ENCODE assay signal across 8 cellular contexts in the genomic region with DNA sequence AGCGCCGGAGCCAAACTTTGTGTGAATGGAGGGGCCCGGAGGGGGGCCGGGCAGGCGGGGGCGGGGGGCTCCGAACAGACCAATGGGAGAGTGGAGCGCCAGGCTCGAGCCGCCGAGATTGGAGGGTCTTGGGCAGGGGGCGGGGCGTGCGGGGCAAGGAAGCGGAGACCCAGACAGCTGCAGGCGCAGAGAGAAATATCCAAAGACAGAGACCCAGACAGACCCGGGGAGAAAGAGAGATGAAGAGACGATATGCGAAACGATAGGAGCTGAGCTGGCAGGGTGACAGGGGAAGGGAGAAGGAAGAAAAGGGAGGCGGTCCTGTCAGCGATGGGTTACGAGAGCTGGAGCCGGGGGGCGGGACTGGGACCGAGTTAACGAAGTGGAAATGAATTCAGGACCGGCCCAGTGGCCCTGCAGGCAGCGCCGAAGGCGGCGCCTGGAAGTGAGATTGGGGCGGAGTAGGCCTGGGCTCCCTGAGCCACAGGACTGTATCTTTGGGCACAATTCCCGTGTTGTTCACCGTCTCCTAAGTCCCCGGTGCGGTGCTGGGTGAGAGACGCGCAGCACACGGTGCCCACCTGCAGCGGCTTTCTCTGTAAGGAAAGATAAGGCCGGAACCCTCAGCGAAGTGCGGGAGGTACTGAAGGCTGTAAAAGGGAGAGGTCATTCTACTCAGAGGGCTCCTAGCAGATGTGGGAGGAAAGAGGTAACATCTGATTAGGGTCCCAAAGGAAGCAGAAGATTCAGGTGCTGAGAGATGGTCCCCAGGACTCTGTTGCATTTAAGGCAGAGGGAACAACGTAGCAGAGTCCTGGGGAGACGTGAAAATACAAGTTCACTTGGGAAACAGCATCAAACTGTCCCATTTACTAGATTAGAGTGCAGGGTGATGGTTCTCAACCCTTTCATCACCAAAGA. TPM values are rescaled to one million over a fixed set of nuclear protein-coding genes. Genes with fewer than 3 reads are reported as not detected.
DNase-seq lines count a peak whose midpoint lies in the region; ATAC-seq and TF ChIP-seq lines count a peak whose summit lies in the region.

No MANE protein-coding gene starts in this region.

- peak overlapping the region; percentile 44 to 75 (median 62) for H3K4me3 ChIP-seq in BLaER1 treated with 17β-estradiol and CSF1 and Interleukin-3, amounts not matched to agents 10 nM and 100 nM
- H3K4me3 ChIP-seq in OCI-LY7 (ENCODE audit: low read depth, low read length, poor library complexity, severe bottlenecking) = peak overlapping the region; percentile 70
- H3K4me3 ChIP-seq in fibroblast of the aortic adventitia (ENCODE audit: low read depth, low read length) = peak overlapping the region; percentile 65

- H3K4ac ChIP-seq in H9 (ENCODE audit: low read depth, low read length) = no peak overlapping the region

- intact Hi-C loops in OCI-LY7 (cut with micrococcal nuclease; ENCODE audit: unreplicated experiment) = no loop called here
- intact Hi-C loops in activated T-helper 2 cell treated with anti-CD3 and anti-CD28 coated beads, Interferon-gamma antibody, Interleukin-2, Interleukin-4, amounts not matched to agents 10 μg/mL and 5 μg/mL and 100 μg/mL, durations not matched to agents 14 hours and 24 hours and 36 hours (cut with micrococcal nuclease) = loop anchor here (1.0 to 5.0 kb wide), 2 partner anchors 8 to 38 kb away; a partner anchor contains a TSS

- H3K4me1 ChIP-seq in BLaER1 treated with 17β-estradiol and CSF1 and Interleukin-3, amounts not matched to agents 10 nM and 100 nM = peaks cover 5 to 21% (median 10%) of the 10 kb centered on the region in 10 experiments; a peak in 18 of 20 replicates
- H3K4me1 ChIP-seq in H9 (ENCODE audit: insufficient read depth, low read length) (peaks cover 6% of the 10 kb centered on the region; the same call in 1 of the 2 replicates), OCI-LY7 (ENCODE audit: insufficient read depth, low read length, poor library complexity, severe bottlenecking) (peaks cover 17% of the 10 kb centered on the region)

- DNase-seq in H9 (peak; percentile 95), OCI-LY7 (ENCODE audit: low spot score) (peak; percentile 84), fibroblast of the aortic adventitia (ENCODE audit: low read depth) (peak; percentile 35)
- peak; percentile 41 for DNase-seq in activated T-helper 2 cell treated with anti-CD3 and anti-CD28 coated beads, Interferon-gamma antibody, Interleukin-2, Interleukin-4, amounts not matched to agents 10 μg/mL and 5 μg/mL and 100 μg/mL, durations not matched to agents 14 hours and 24 hours and 36 hours (ENCODE audit: low spot score)
- peak; percentile 72 to 91 (median 84) for DNase-seq in naive thymus-derived CD8-positive, alpha-beta T cell

- H3K23me2 ChIP-seq in H9 (ENCODE audit: insufficient read length, low read depth, low read length, poor library complexity, severe bottlenecking) = peaks cover 5% of the 10 kb centered on the region

- H3K4me1 Mint-ChIP-seq in H9 = peaks cover 29 to 30% of the 10 kb centered on the region in 2 experiments
- H3K4me1 Mint-ChIP-seq in activated T-helper 2 cell treated with anti-CD3 and anti-CD28 coated beads, Interferon-gamma antibody, Interleukin-2, Interleukin-4, amounts not matched to agents 10 μg/mL and 5 μg/mL and 100 μg/mL, durations not matched to agents 14 hours and 24 hours and 36 hours (ENCODE audit: low read depth) = peaks cover 18% of the 10 kb centered on the region
- H3K4me1 Mint-ChIP-seq in naive thymus-derived CD8-positive, alpha-beta T cell = peaks cover 9 to 20% (median 15%) of the 10 kb centered on the region in 4 donors
- H3K4me1 Mint-ChIP-seq in stimulated activated memory B cell treated with anti-CD40 and anti-IgM and Interleukin-4, amounts not matched to agents 10 μg/mL and 1 μg/mL and 100 μg/mL, for 72 hours = peaks cover 21% of the 10 kb centered on the region

- H3K79me1 ChIP-seq in H9 (ENCODE audit: insufficient read depth, low read depth, low read length, poor library complexity, severe bottlenecking) = no peaks in the 10 kb centered on the region

- H3K36me3 ChIP-seq in BLaER1 treated with 17β-estradiol and CSF1 and Interleukin-3, amounts not matched to agents 10 nM and 100 nM = no peaks in the 10 kb centered on the region
- no peaks in the 10 kb centered on the region for H3K36me3 ChIP-seq in OCI-LY7 (ENCODE audit: insufficient read depth, low read length)

- H4K91ac ChIP-seq in H9 (ENCODE audit: insufficient read length, low read depth, low read length) = no peak overlapping the region

- no peak overlapping the region for H4K8ac ChIP-seq in H9 (replicated peaks; ENCODE audit: insufficient read length, low read depth, low read length)

- peak overlapping the region; percentile 84 to 88 for H3K4me3 Mint-ChIP-seq in H9
- peak overlapping the region; percentile 77 for H3K4me3 Mint-ChIP-seq in activated T-helper 2 cell treated with anti-CD3 and anti-CD28 coated beads, Interferon-gamma antibody, Interleukin-2, Interleukin-4, amounts not matched to agents 10 μg/mL and 5 μg/mL and 100 μg/mL, durations not matched to agents 14 hours and 24 hours and 36 hours (ENCODE audit: low read depth)
- H3K4me3 Mint-ChIP-seq in naive thymus-derived CD8-positive, alpha-beta T cell = peak overlapping the region; percentile 89 to 98 (median 95)
- H3K4me3 Mint-ChIP-seq in stimulated activated memory B cell treated with anti-CD40 and anti-IgM and Interleukin-4, amounts not matched to agents 10 μg/mL and 1 μg/mL and 100 μg/mL, for 72 hours = peak overlapping the region; percentile 80

- H2BK12ac ChIP-seq in H9 (ENCODE audit: insufficient read length, low read depth, low read length) = no peak overlapping the region

- no peak overlapping the region for H2BK15ac ChIP-seq in H9 (ENCODE audit: low read depth, low read length)

- CTCF ChIA-PET in OCI-LY7 (lab: Charles Lee; ENCODE audit: unreplicated experiment) = interaction anchor here (0.7 to 1.0 kb wide), 2 partner anchors 8 to 23 kb away, joined by 3 to 6 read pairs; no protein-coding TSS in a partner anchor

- peaks cover 0 to 19% (median 9%) of the 10 kb centered on the region in 11 experiments; a peak in 12 of 22 replicates for H3K27me3 ChIP-seq in BLaER1 treated with 17β-estradiol and CSF1 and Interleukin-3, amounts not matched to agents 10 nM and 100 nM
- peaks cover 4% of the 10 kb centered on the region; the same call in 1 of the 2 replicates for H3K27me3 ChIP-seq in H9 (ENCODE audit: insufficient read depth, low read length)

- H3K4me2 ChIP-seq in BLaER1 treated with 17β-estradiol and CSF1 and Interleukin-3, amounts not matched to agents 10 nM and 100 nM = peak overlapping the region; percentile 87 to 99 (median 93)
- H3K4me2 ChIP-seq in H9 (ENCODE audit: insufficient read depth, insufficient read length, low read length) (peak overlapping the region; percentile 48), OCI-LY7 (ENCODE audit: low read length) (peak overlapping the region; percentile 82)

- no peak overlapping the region for H2BK120ac ChIP-seq in H9 (ENCODE audit: low read depth, low read length, poor library complexity, severe bottlenecking)

- peak overlapping the region; percentile 31 to 68 (median 58); a peak in 20 of 22 replicates for H3K9ac ChIP-seq in BLaER1 treated with 17β-estradiol and CSF1 and Interleukin-3, amounts not matched to agents 10 nM and 100 nM
- no peak overlapping the region for H3K9ac ChIP-seq in H9 (ENCODE audit: extremely low read depth, insufficient read length, low read length)

- H3K23ac ChIP-seq in H9 (ENCODE audit: insufficient read length, low read depth, low read length) = no peak overlapping the region

- H3K9me2 ChIP-seq in OCI-LY7 (ENCODE audit: insufficient read depth, low read length) = no peaks in the 10 kb centered on the region

- H3K14ac ChIP-seq in H9 (ENCODE audit: insufficient read depth, low read length) = no peak overlapping the region

- no peak overlapping the region for H3T11ph ChIP-seq in H9 (ENCODE audit: low read length)

- TF ChIP-seq CTCF in H9 (conservative IDR thresholded peaks at IDR 0.05) (no peak), OCI-LY7 (conservative IDR thresholded peaks at IDR 0.05; ENCODE audit: low read length) (no peak), fibroblast of the aortic adventitia (IDR thresholded peaks at IDR 0.05; ENCODE audit: insufficient read depth, low read length) (no peak)

- H2AFZ ChIP-seq in H9 (ENCODE audit: low read length) (peak overlapping the region; percentile 9), OCI-LY7 (ENCODE audit: low read length) (peak overlapping the region; percentile 84)

- peaks cover 0 to 3% (median 0%) of the 10 kb centered on the region in 11 experiments; a peak in 1 of 22 replicates for H4K20me1 ChIP-seq in BLaER1 treated with 17β-estradiol and CSF1 and Interleukin-3, amounts not matched to agents 10 nM and 100 nM
- H4K20me1 ChIP-seq in H9 (ENCODE audit: control insufficient read depth, insufficient read depth, insufficient read length) (no peaks in the 10 kb centered on the region), OCI-LY7 (ENCODE audit: insufficient read depth, low read length) (no peaks in the 10 kb centered on the region)

- BruUV-seq in OCI-LY7 (replicated peaks; lab: Mats Ljungman, UMichigan) = no TSS peak

- no peaks in the 10 kb centered on the region for H3K9me3 ChIP-seq in BLaER1 treated with 17β-estradiol and CSF1 and Interleukin-3, amounts not matched to agents 10 nM and 100 nM (replicated peaks in 1 of 11)
- H3K9me3 ChIP-seq in H9 (ENCODE audit: control insufficient read depth, low read depth, low read length) = no peaks in the 10 kb centered on the region
- no peaks in the 10 kb centered on the region for H3K9me3 ChIP-seq in OCI-LY7 (ENCODE audit: low read length)

- H3K9me3 Mint-ChIP-seq in H9 = no peaks in the 10 kb centered on the region
- no peaks in the 10 kb centered on the region for H3K9me3 Mint-ChIP-seq in activated T-helper 2 cell treated with anti-CD3 and anti-CD28 coated beads, Interferon-gamma antibody, Interleukin-2, Interleukin-4, amounts not matched to agents 10 μg/mL and 5 μg/mL and 100 μg/mL, durations not matched to agents 14 hours and 24 hours and 36 hours
- H3K9me3 Mint-ChIP-seq in naive thymus-derived CD8-positive, alpha-beta T cell = peaks cover 0 to 2% (median 0%) of the 10 kb centered on the region in 9 donors
- no peaks in the 10 kb centered on the region for H3K9me3 Mint-ChIP-seq in stimulated activated memory B cell treated with anti-CD40 and anti-IgM and Interleukin-4, amounts not matched to agents 10 μg/mL and 1 μg/mL and 100 μg/mL, for 72 hours

- no peak overlapping the region for H3K56ac ChIP-seq in H9 (ENCODE audit: insufficient read length, low read depth, low read length)

- no CpG with 5 or more reads among the region's 46 CpGs for WGBS in H9 (ENCODE audit: extremely low coverage, insufficient read length, low lambda C conversion rate)

- H3K27ac ChIP-seq in BLaER1 treated with 17β-estradiol and CSF1 and Interleukin-3, amounts not matched to agents 10 nM and 100 nM = no peak overlapping the region
- H3K27ac ChIP-seq in H9 (ENCODE audit: insufficient read length, low read depth, low read length) = no peak overlapping the region
- H3K27ac ChIP-seq in OCI-LY7 (ENCODE audit: low read depth, low read length, poor library complexity, severe bottlenecking) = no peak overlapping the region

- no peak overlapping the region for H2BK5ac ChIP-seq in H9 (ENCODE audit: insufficient read length, low read length)

- H3K27me3 Mint-ChIP-seq in H9 (ENCODE audit: low read depth) = peaks cover 88% of the 10 kb centered on the region
- peaks cover 33% of the 10 kb centered on the region for H3K27me3 Mint-ChIP-seq in activated T-helper 2 cell treated with anti-CD3 and anti-CD28 coated beads, Interferon-gamma antibody, Interleukin-2, Interleukin-4, amounts not matched to agents 10 μg/mL and 5 μg/mL and 100 μg/mL, durations not matched to agents 14 hours and 24 hours and 36 hours (ENCODE audit: low read depth)
- H3K27me3 Mint-ChIP-seq in naive thymus-derived CD8-positive, alpha-beta T cell = peaks cover 19 to 34% (median 23%) of the 10 kb centered on the region in 5 donors
- peaks cover 44% of the 10 kb centered on the region for H3K27me3 Mint-ChIP-seq in stimulated activated memory B cell treated with anti-CD40 and anti-IgM and Interleukin-4, amounts not matched to agents 10 μg/mL and 1 μg/mL and 100 μg/mL, for 72 hours

- peak overlapping the region in 2 of 3 experiments; percentile 13 to 78; a peak in 2 of 7 replicates for H3K27ac Mint-ChIP-seq in H9
- H3K27ac Mint-ChIP-seq in activated T-helper 2 cell treated with anti-CD3 and anti-CD28 coated beads, Interferon-gamma antibody, Interleukin-2, Interleukin-4, amounts not matched to agents 10 μg/mL and 5 μg/mL and 100 μg/mL, durations not matched to agents 14 hours and 24 hours and 36 hours = no peak overlapping the region
- H3K27ac Mint-ChIP-seq in naive thymus-derived CD8-positive, alpha-beta T cell = peak overlapping the region; percentile 8 to 90 (median 60)
- peak overlapping the region; percentile 16 for H3K27ac Mint-ChIP-seq in stimulated activated memory B cell treated with anti-CD40 and anti-IgM and Interleukin-4, amounts not matched to agents 10 μg/mL and 1 μg/mL and 100 μg/mL, for 72 hours

- ATAC-seq in naive thymus-derived CD8-positive, alpha-beta T cell = peak; percentile 95 to 96
- peak; percentile 77 for ATAC-seq in stimulated activated memory B cell treated with anti-CD40 and anti-IgM and Interleukin-4, amounts not matched to agents 10 μg/mL and 1 μg/mL and 100 μg/mL, for 72 hours
- ATAC-seq in GM19455 (IDR thresholded peaks at IDR 0.05; ENCODE audit: unreplicated experiment) = no peak

- H2BK20ac ChIP-seq in H9 (ENCODE audit: low read depth, low read length, poor library complexity, severe bottlenecking) = no peak overlapping the region

- H3K36me3 Mint-ChIP-seq in H9 (ENCODE audit: insufficient read depth in 1 of 3, low read depth in 3 of 3) = no peaks in the 10 kb centered on the region
- no peaks in the 10 kb centered on the region for H3K36me3 Mint-ChIP-seq in activated T-helper 2 cell treated with anti-CD3 and anti-CD28 coated beads, Interferon-gamma antibody, Interleukin-2, Interleukin-4, amounts not matched to agents 10 μg/mL and 5 μg/mL and 100 μg/mL, durations not matched to agents 14 hours and 24 hours and 36 hours (ENCODE audit: low read depth)
- H3K36me3 Mint-ChIP-seq in naive thymus-derived CD8-positive, alpha-beta T cell = peaks cover 0 to 1% (median 0%) of the 10 kb centered on the region in 3 donors
- H3K36me3 Mint-ChIP-seq in stimulated activated memory B cell treated with anti-CD40 and anti-IgM and Interleukin-4, amounts not matched to agents 10 μg/mL and 1 μg/mL and 100 μg/mL, for 72 hours = no peaks in the 10 kb centered on the region

- H3K79me2 ChIP-seq in H9 (ENCODE audit: insufficient read depth, low read length) (no peaks in the 10 kb centered on the region), OCI-LY7 (ENCODE audit: insufficient read depth, low read depth, low read length) (no peaks in the 10 kb centered on the region)

- POLR2A ChIA-PET in OCI-LY7 (lab: Charles Lee) = no interaction called here
- POLR2A ChIA-PET in naive thymus-derived CD8-positive, alpha-beta T cell (lab: Charles Lee) = interaction anchor here (1.1 kb wide), 1 partner anchor 28 kb away, joined by 8 read pairs; a partner anchor contains a TSS

- H3K18ac ChIP-seq in H9 (ENCODE audit: insufficient read length, low read depth, low read length) = no peak overlapping the region

- no peak overlapping the region for H4K5ac ChIP-seq in H9 (ENCODE audit: insufficient read length, low read depth, low read length)

- no peak overlapping the region for H2AK5ac ChIP-seq in H9 (ENCODE audit: insufficient read length, low read length)

RNA-seq across cellular contexts. Expression of a gene that starts 0.5 kb away (rescaled TPM):
- total RNA-seq in H9 (2021) = 0.42 and 0.44 TPM in 2 replicates
- 0.33 TPM in 1 of 2 replicates, not detected in the other for total RNA-seq in OCI-LY7 (2014; rRNA removed; shearing (Covaris generic))
- total RNA-seq in OCI-LY7 (2022) = 0.15 and 0.29 TPM in 2 replicates
- total RNA-seq in activated T-helper 2 cell treated with anti-CD3 and anti-CD28 coated beads, Interferon-gamma antibody, Interleukin-2, Interleukin-4, amounts not matched to agents 10 μg/mL and 5 μg/mL and 100 μg/mL, durations not matched to agents 14 hours and 24 hours and 36 hours = 0.11 TPM in 1 of 2 replicates, not detected in the other
- not detected in 2 replicates for total RNA-seq in fibroblast of the aortic adventitia (ENCODE audit: low replicate concordance)
- total RNA-seq in naive thymus-derived CD8-positive, alpha-beta T cell = not detected
- polyA plus RNA-seq in naive thymus-derived CD8-positive, alpha-beta T cell = under 1 TPM in 1 of 3 donors, not detected in 2; 0.29 TPM

RNA-seq across cellular contexts. Expression of a gene that starts 10.8 kb away (rescaled TPM):
- total RNA-seq in H9 (2021) = 0.09 TPM in 2 replicates
- not detected in 2 replicates for total RNA-seq in OCI-LY7 (2014; rRNA removed; shearing (Covaris generic))
- not detected in 2 replicates for total RNA-seq in OCI-LY7 (2022)
- total RNA-seq in activated T-helper 2 cell treated with anti-CD3 and anti-CD28 coated beads, Interferon-gamma antibody, Interleukin-2, Interleukin-4, amounts not matched to agents 10 μg/mL and 5 μg/mL and 100 μg/mL, durations not matched to agents 14 hours and 24 hours and 36 hours = not detected in 2 replicates
- 0.08 TPM in 1 of 2 replicates, not detected in the other for total RNA-seq in fibroblast of the aortic adventitia (ENCODE audit: low replicate concordance)
- total RNA-seq in naive thymus-derived CD8-positive, alpha-beta T cell = not detected
- polyA plus RNA-seq in naive thymus-derived CD8-positive, alpha-beta T cell = under 1 TPM; 0.03 to 0.20 (median 0.10) TPM

RNA-seq across cellular contexts. Expression of a gene that starts 27.9 kb away (rescaled TPM):
- total RNA-seq in H9 (2021) (56.2 and 57.4 TPM in 2 replicates), OCI-LY7 (2022) (24.4 and 28.7 TPM in 2 replicates), fibroblast of the aortic adventitia (ENCODE audit: low replicate concordance) (10.1 and 10.8 TPM in 2 replicates)
- 18.7 and 19.9 TPM in 2 replicates for total RNA-seq in OCI-LY7 (2014; rRNA removed; shearing (Covaris generic))
- total RNA-seq in activated T-helper 2 cell treated with anti-CD3 and anti-CD28 coated beads, Interferon-gamma antibody, Interleukin-2, Interleukin-4, amounts not matched to agents 10 μg/mL and 5 μg/mL and 100 μg/mL, durations not matched to agents 14 hours and 24 hours and 36 hours = 34.1 and 35.0 TPM in 2 replicates
- 10 to 100 TPM; 67.9 to 71.5 TPM for total RNA-seq in naive thymus-derived CD8-positive, alpha-beta T cell
- polyA plus RNA-seq in naive thymus-derived CD8-positive, alpha-beta T cell = 10 to 100 TPM; 40.2 to 74.5 (median 56.9) TPM

RNA-seq across cellular contexts. Expression of a gene that starts 38.7 kb away (rescaled TPM):
- total RNA-seq in H9 (2021) (5.9 and 6.2 TPM in 2 replicates), OCI-LY7 (2022) (4.9 and 5.1 TPM in 2 replicates), fibroblast of the aortic adventitia (ENCODE audit: low replicate concordance) (3.3 and 7.7 TPM in 2 replicates)
- 4.1 and 4.2 TPM in 2 replicates for total RNA-seq in OCI-LY7 (2014; rRNA removed; shearing (Covaris generic))
- total RNA-seq in activated T-helper 2 cell treated with anti-CD3 and anti-CD28 coated beads, Interferon-gamma antibody, Interleukin-2, Interleukin-4, amounts not matched to agents 10 μg/mL and 5 μg/mL and 100 μg/mL, durations not matched to agents 14 hours and 24 hours and 36 hours = 6.7 and 7.1 TPM in 2 replicates
- total RNA-seq in naive thymus-derived CD8-positive, alpha-beta T cell = 1 to 10 TPM; 9.6 to 9.7 TPM
- 1 to 10 TPM; 3.3 to 4.0 (median 3.8) TPM for polyA plus RNA-seq in naive thymus-derived CD8-positive, alpha-beta T cell

RNA-seq across cellular contexts. Expression of a gene that starts 45.1 kb away (rescaled TPM):
- 3.0 and 4.6 TPM in 2 replicates for total RNA-seq in H9 (2021)
- total RNA-seq in OCI-LY7 (2014; rRNA removed; shearing (Covaris generic)) = not detected in 2 replicates
- total RNA-seq in OCI-LY7 (2022) = not detected in 2 replicates
- not detected in 2 replicates for total RNA-seq in activated T-helper 2 cell treated with anti-CD3 and anti-CD28 coated beads, Interferon-gamma antibody, Interleukin-2, Interleukin-4, amounts not matched to agents 10 μg/mL and 5 μg/mL and 100 μg/mL, durations not matched to agents 14 hours and 24 hours and 36 hours
- total RNA-seq in fibroblast of the aortic adventitia (ENCODE audit: low replicate concordance) = 0.27 TPM in 1 of 2 replicates, not detected in the other
- total RNA-seq in naive thymus-derived CD8-positive, alpha-beta T cell = not detected
- polyA plus RNA-seq in naive thymus-derived CD8-positive, alpha-beta T cell = not detected

Comparison
In these comparisons a context has a peak if more than half of its experiments do, and no peak if none do; other contexts are left out.
1. DNase-seq: peak in every context shown above with its lines; median percentile 95 in H9; 84 in naive thymus-derived CD8-positive, alpha-beta T cell; 84 in OCI-LY7; 41 in activated T-helper 2 cell treated with anti-CD3 and anti-CD28 coated beads, Interferon-gamma antibody, Interleukin-2, Interleukin-4, amounts not matched to agents 10 μg/mL and 5 μg/mL and 100 μg/mL, durations not matched to agents 14 hours and 24 hours and 36 hours; 35 in fibroblast of the aortic adventitia.